ENCODE assay signal across 8 cellular contexts in the genomic region with DNA sequence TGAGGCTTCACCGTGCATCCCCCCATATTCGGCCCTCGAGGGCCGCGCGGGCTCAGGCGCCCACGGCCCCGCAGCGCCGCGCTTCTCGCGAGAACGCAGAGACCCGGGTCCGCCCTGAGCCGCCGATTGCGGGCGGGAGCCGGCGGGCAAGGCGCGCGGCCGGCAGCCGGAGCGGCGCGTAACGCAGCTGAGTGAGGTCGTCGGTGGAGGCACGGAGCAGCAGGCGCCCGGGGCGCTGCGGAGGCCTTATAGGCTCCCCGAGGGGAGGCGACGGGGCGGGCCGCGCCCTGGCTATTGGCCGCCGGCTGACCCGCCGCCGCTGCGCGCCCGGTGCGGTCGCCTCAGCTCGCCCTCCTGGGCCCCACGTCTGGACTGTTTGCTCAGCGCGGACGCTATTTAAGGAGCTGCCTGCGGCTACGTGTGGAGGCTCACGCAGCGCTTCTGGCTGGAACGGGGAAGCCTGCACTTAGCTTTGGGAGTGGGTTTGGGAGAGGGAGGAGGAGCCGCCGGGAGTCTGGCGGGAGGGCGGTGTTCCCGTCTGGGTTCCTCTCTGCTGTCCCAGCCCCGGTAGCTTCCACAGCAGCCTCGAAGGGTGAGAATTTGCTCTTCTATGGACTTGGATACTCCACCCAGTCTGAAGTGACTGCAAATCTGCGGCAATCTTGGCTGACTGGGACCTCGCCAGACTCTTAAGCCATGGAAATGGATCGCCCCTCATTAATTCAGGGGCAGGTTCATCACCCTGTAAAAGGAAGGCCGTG. TPM values are rescaled to one million over a fixed set of nuclear protein-coding genes. Genes with fewer than 3 reads are reported as not detected.
DNase-seq lines count a peak whose midpoint lies in the region; ATAC-seq and TF ChIP-seq lines count a peak whose summit lies in the region.

A gene (minus strand): TSS at position 221 of the 761 bp plus-strand sequence. CDS start 195 bp downstream, at position 26.

- no peaks in the 10 kb centered on the region for H3K36me3 Mint-ChIP-seq in activated naive CD8-positive, alpha-beta T cell treated with anti-CD3 and anti-CD28 coated beads, Interleukin-2, amount 50 U/mL, for 24 hours (ENCODE audit: low read depth)
- no peaks in the 10 kb centered on the region for H3K36me3 Mint-ChIP-seq in neural progenitor cell

- peak within 1 kb of the TSS; percentile 99 for H2AFZ ChIP-seq in neural progenitor cell (replicated peaks)

- peak; percentile 42 for ATAC-seq in HG02938 (IDR thresholded peaks at IDR 0.05; ENCODE audit: unreplicated experiment)
- peak; percentile 73 for ATAC-seq in activated naive CD8-positive, alpha-beta T cell treated with anti-CD3 and anti-CD28 coated beads, Interleukin-2, amount 50 U/mL, for 24 hours

- H3K9me3 Mint-ChIP-seq in activated naive CD8-positive, alpha-beta T cell treated with anti-CD3 and anti-CD28 coated beads, Interleukin-2, amount 50 U/mL, for 24 hours: peaks cover 4% of the 10 kb centered on the region
- no peaks in the 10 kb centered on the region for H3K9me3 Mint-ChIP-seq in neural progenitor cell

- H3K27me3 Mint-ChIP-seq in activated naive CD8-positive, alpha-beta T cell treated with anti-CD3 and anti-CD28 coated beads, Interleukin-2, amount 50 U/mL, for 24 hours: peaks cover 52% of the 10 kb centered on the region
- H3K27me3 Mint-ChIP-seq in neural progenitor cell (ENCODE audit: insufficient read depth, low read depth): peaks cover 2% of the 10 kb centered on the region

- POLR2A ChIA-PET in AG04449 (lab: Yijun Ruan, JAX): interaction anchor here (0.7 to 2.5 kb wide), 21 partner anchors 8 to 153 kb away, joined by 3 to 17 read pairs (median 5); no protein-coding TSS in a partner anchor

- H3F3A ChIP-seq in neural progenitor cell (ENCODE audit: low read depth): peaks cover 17% of the 10 kb centered on the region

- peaks cover 24% of the 10 kb centered on the region for H3K27me3 ChIP-seq in neural progenitor cell

- CTCF ChIA-PET in AG04449 (lab: Yijun Ruan, JAX): interaction anchor here (1.3 to 7.4 kb wide), 8 partner anchors 16 to 166 kb away, joined by 4 to 52 read pairs (median 6); no protein-coding TSS in a partner anchor

- peaks cover 16% of the 10 kb centered on the region for H3K4me1 Mint-ChIP-seq in activated naive CD8-positive, alpha-beta T cell treated with anti-CD3 and anti-CD28 coated beads, Interleukin-2, amount 50 U/mL, for 24 hours
- H3K4me1 Mint-ChIP-seq in neural progenitor cell: peaks cover 9% of the 10 kb centered on the region

- H3K9me3 ChIP-seq in neural progenitor cell (ENCODE audit: low read depth): no peaks in the 10 kb centered on the region

- H4K20me1 ChIP-seq in neural progenitor cell (ENCODE audit: low read depth): no peaks in the 10 kb centered on the region

- H3K4me3 ChIP-seq in AG04449 (ENCODE audit: low read depth, low read length): peak within 1 kb of the TSS; percentile 93
- peak within 1 kb of the TSS; percentile 66 for H3K4me3 ChIP-seq in neural progenitor cell

- in situ Hi-C loops in GM13976 (cut with MboI; ENCODE audit: low sequenced_read_pairs, unreplicated experiment): no loop called here

- no peak within 1 kb of the TSS for H3K27ac ChIP-seq in neural progenitor cell

- H3K36me3 ChIP-seq in neural progenitor cell: no peaks in the 10 kb centered on the region

- H3K27ac Mint-ChIP-seq in activated naive CD8-positive, alpha-beta T cell treated with anti-CD3 and anti-CD28 coated beads, Interleukin-2, amount 50 U/mL, for 24 hours: peak within 1 kb of the TSS; percentile 47
- peak within 1 kb of the TSS; percentile 87 for H3K27ac Mint-ChIP-seq in neural progenitor cell

- TF ChIP-seq CTCF in AG04449 (IDR thresholded peaks at IDR 0.05; ENCODE audit: insufficient read depth, low read length, missing control alignments): no peak
- no peak for TF ChIP-seq CTCF in GM13976 (IDR thresholded peaks at IDR 0.05; ENCODE audit: borderline replicate concordance, control extremely low read depth, extremely low read depth, insufficient read depth, missing control alignments)
- TF ChIP-seq CTCF in neural progenitor cell (IDR thresholded peaks at IDR 0.05): no peak

- peak within 1 kb of the TSS; percentile 68 for H3K4me3 Mint-ChIP-seq in activated naive CD8-positive, alpha-beta T cell treated with anti-CD3 and anti-CD28 coated beads, Interleukin-2, amount 50 U/mL, for 24 hours
- peak within 1 kb of the TSS; percentile 96 for H3K4me3 Mint-ChIP-seq in neural progenitor cell

- no peaks in the 10 kb centered on the region for H3K79me2 ChIP-seq in neural progenitor cell (ENCODE audit: low read depth)

- H3K9ac ChIP-seq in neural progenitor cell: peak within 1 kb of the TSS; percentile 34

- DNase-seq in AG04449 (ENCODE audit: low read depth, low spot score): peak; percentile 83
- DNase-seq in GM13976 (ENCODE audit: low spot score): peak; percentile 52
- peak; percentile 72 for DNase-seq in NCI-H510A (lab: John Stamatoyannopoulos, UW)
- DNase-seq in activated naive CD8-positive, alpha-beta T cell treated with anti-CD3 and anti-CD28 coated beads, Interleukin-2, amount 50 U/mL, for 24 hours: peak; percentile 22
- DNase-seq in glomerular endothelial cell (ENCODE audit: extremely low read depth, low read depth, low spot score): no peak
- peak; percentile 89 for DNase-seq in neural progenitor cell (ENCODE audit: low spot score)
- no peak for DNase-seq in NCI-H1092 (lab: John Stamatoyannopoulos, UW)

- peak within 1 kb of the TSS; percentile 84 for H3K4me2 ChIP-seq in neural progenitor cell

- H3K4me1 ChIP-seq in neural progenitor cell: peaks cover 6% of the 10 kb centered on the region

RNA-seq across cellular contexts. Expression of the gene that starts here (rescaled TPM):
- total RNA-seq in glomerular endothelial cell (79.1 and 122 TPM in 2 replicates), neural progenitor cell (ENCODE audit: low replicate concordance) (8.3 and 29.2 TPM in 2 replicates)

Comparison
In these comparisons a context has a peak if more than half of its experiments do, and no peak if none do; other contexts are left out.
1. DNase-seq: peak in AG04449 (single experiment), GM13976 (single experiment), NCI-H510A (single experiment), activated naive CD8-positive, alpha-beta T cell treated with anti-CD3 and anti-CD28 coated beads, Interleukin-2, amount 50 U/mL, for 24 hours (single experiment) and neural progenitor cell (single experiment); none in glomerular endothelial cell (single experiment) and NCI-H1092 (single experiment).